Comparison of ENCODE assay signal across 8 cellular contexts in genomic region chr5:14816999-14817761, GRCh38. TPM values are rescaled to one million over a fixed set of nuclear protein-coding genes. Genes with fewer than 3 reads are reported as not detected.
DNase-seq lines count a peak whose midpoint lies in the region; ATAC-seq lines count a peak whose summit lies in the region.

No MANE protein-coding gene starts in this region.

- H3K4me1 ChIP-seq in skeletal muscle tissue (ENCODE audit: control insufficient read depth in 3 of 3, insufficient read depth in 3 of 3, low read length in 3 of 3) = peaks cover 12 to 37% (median 36%) of the 10 kb centered on the region in 3 donors

- no peaks in the 10 kb centered on the region for H3K9me3 Mint-ChIP-seq in effector memory CD8-positive, alpha-beta T cell

- H3K9me3 ChIP-seq in MG63 (peaks cover 6% of the 10 kb centered on the region; the same call in 1 of the 2 replicates), skeletal muscle tissue (ENCODE audit: control insufficient read depth in 3 of 3, low read length in 3 of 3) (no peaks in the 10 kb centered on the region)

- no peaks in the 10 kb centered on the region for H3K36me3 ChIP-seq in MG63
- H3K36me3 ChIP-seq in skeletal muscle tissue (ENCODE audit: control insufficient read depth in 3 of 3, insufficient read depth in 3 of 3, low read length in 3 of 3) = no peaks in the 10 kb centered on the region

- ATAC-seq in GM18873 (IDR thresholded peaks at IDR 0.05; ENCODE audit: low FRiP score, unreplicated experiment) (peak; percentile 40), HG02571 (IDR thresholded peaks at IDR 0.05; ENCODE audit: unreplicated experiment) (no peak)
- peak; percentile 58 for ATAC-seq in effector memory CD8-positive, alpha-beta T cell (replicated peaks)

- H3K4me3 ChIP-seq in MG63 = no peak overlapping the region
- no peak overlapping the region for H3K4me3 ChIP-seq in skeletal muscle tissue (ENCODE audit: low read length in 3 of 3)

- H3K4me3 Mint-ChIP-seq in effector memory CD8-positive, alpha-beta T cell = peak overlapping the region in 1 of 2 donors; percentile 1

- DNase-seq in MG63 (peak; percentile 93), kidney glomerular epithelial cell (lab: John Stamatoyannopoulos, UW) (no peak), NCI-H187 treated with DMSO at 0.1 percent for 48 hours (lab: John Stamatoyannopoulos, UW) (no peak), medulla oblongata (ENCODE audit: extremely low spot score) (no peak)
- DNase-seq in effector memory CD8-positive, alpha-beta T cell = no peak

- peaks cover 35 to 53% of the 10 kb centered on the region in 2 donors for H3K4me1 Mint-ChIP-seq in effector memory CD8-positive, alpha-beta T cell (ENCODE audit: low read depth in 2 of 2)

- H3K9ac ChIP-seq in skeletal muscle tissue (ENCODE audit: low read depth in 1 of 3, low read length in 3 of 3) = no peak overlapping the region

- H3K27ac ChIP-seq in skeletal muscle tissue (ENCODE audit: low read depth, low read length) = peak overlapping the region; percentile 39

- H3K27me3 Mint-ChIP-seq in effector memory CD8-positive, alpha-beta T cell = no peaks in the 10 kb centered on the region

- H3K27me3 ChIP-seq in MG63 = no peaks in the 10 kb centered on the region
- no peaks in the 10 kb centered on the region for H3K27me3 ChIP-seq in skeletal muscle tissue (ENCODE audit: control insufficient read depth in 3 of 3, insufficient read depth in 3 of 3, low read length in 3 of 3)

- H3K27ac Mint-ChIP-seq in effector memory CD8-positive, alpha-beta T cell = peak overlapping the region in 1 of 2 donors; percentile 26

- H3K36me3 Mint-ChIP-seq in effector memory CD8-positive, alpha-beta T cell (ENCODE audit: insufficient read depth) = no peaks in the 10 kb centered on the region

RNA-seq across cellular contexts. Expression of gene ANKH, which starts 54.4 kb away (rescaled TPM):
- total RNA-seq in MG63 (2014; rRNA removed; shearing (Covaris generic); ENCODE audit: low replicate concordance) = 12.2 and 28.9 TPM in 2 replicates
- 13.0 TPM for total RNA-seq in skeletal muscle tissue
